In genomic region chr2:118115761-118116160, GRCh38 we compare ENCODE assay signal across 16 cellular contexts. TPM values are rescaled to one million over a fixed set of nuclear protein-coding genes. Genes with fewer than 3 reads are reported as not detected.
A peak's percentile ranks its signal among the peaks of the same experiment; 100 is the strongest.
DNase-seq lines count a peak whose midpoint lies in the region; ATAC-seq and TF ChIP-seq lines count a peak whose summit lies in the region.
"Had no signal": no experiment of that assay in that cellular context is flagged by ENCODE, and none has a peak within 500 bp of the region (broad histone marks: within the 10 kb centered on the region; RNA-seq: fewer than 3 reads in every experiment).

No MANE protein-coding gene starts in this region.

- ATAC-seq in GM21360 (IDR thresholded peaks at IDR 0.05; ENCODE audit: unreplicated experiment): no peak
- ATAC-seq: GM12878 had no signal

- H3K36me3 ChIP-seq in neural cell (ENCODE audit: insufficient read depth, low read length): no peaks in the 10 kb centered on the region
- H3K36me3 ChIP-seq: BE2C had no signal

- H2AFZ ChIP-seq in neural cell (ENCODE audit: low read depth, low read length): no peak overlapping the region

- peak; percentile 13 for DNase-seq in RWPE1 (ENCODE audit: low spot score)
- DNase-seq in epithelial cell of esophagus (ENCODE audit: low read depth): peak; percentile 86
- DNase-seq in dermis blood vessel endothelial cell: no peak
- DNase-seq in KBM-7: no peak
- DNase-seq in mucosa of gallbladder (ENCODE audit: low spot score): no peak
- DNase-seq: BE2C; CD4-positive, alpha-beta memory T cell; DMS79; HCEC 1CT; HFFc6 had no signal

- CTCF ChIA-PET in RWPE1 (lab: Yijun Ruan, JAX): interaction anchor here (0.9 kb wide), 1 partner anchor 77 kb away, joined by 3 read pairs; no protein-coding TSS in a partner anchor

- H3K9me2 ChIP-seq in neural cell (ENCODE audit: insufficient read depth, low read length): no peaks in the 10 kb centered on the region

- H3K27ac ChIP-seq in RWPE1 (peak overlapping the region; percentile 44; the same call in 1 of the 2 replicates), neural cell (ENCODE audit: low read length) (peak overlapping the region; percentile 86)
- H3K27ac ChIP-seq: C4-2B, HL-60 had no signal

- no peaks in the 10 kb centered on the region for H3K27me3 Mint-ChIP-seq in brain
- H3K27me3 Mint-ChIP-seq: CD4-positive, alpha-beta memory T cell had no signal

- TF ChIP-seq EP300 in neural cell (conservative IDR thresholded peaks at IDR 0.05; ENCODE audit: poor library complexity, severe bottlenecking): no peak

- no peaks in the 10 kb centered on the region for H3K9me3 ChIP-seq in neural cell (ENCODE audit: low read length)
- H3K9me3 ChIP-seq: BE2C had no signal

- H3K36me3 Mint-ChIP-seq in brain: peaks cover 10% of the 10 kb centered on the region

- no peak overlapping the region for H3K4me3 ChIP-seq in epithelial cell of esophagus (ENCODE audit: low read length)
- H3K4me3 ChIP-seq in neural cell (ENCODE audit: low read length): no peak overlapping the region
- H3K4me3 ChIP-seq: GM12878 had no signal

- H3K27ac Mint-ChIP-seq in brain: peak overlapping the region in 3 of 5 experiments; percentile 34 to 40 (median 36)
- H3K27ac Mint-ChIP-seq: CD4-positive, alpha-beta memory T cell; HFFc6 had no signal

- peaks cover 34% of the 10 kb centered on the region for H3K4me1 Mint-ChIP-seq in brain

- no peaks in the 10 kb centered on the region for H3F3A ChIP-seq in neural cell (ENCODE audit: insufficient read depth, low read length, poor library complexity, severe bottlenecking)

- H3K9me3 Mint-ChIP-seq in brain: no peaks in the 10 kb centered on the region
- H3K9me3 Mint-ChIP-seq: CD4-positive, alpha-beta memory T cell; HFFc6 had no signal

- H4K20me1 ChIP-seq in neural cell (ENCODE audit: insufficient read depth): no peaks in the 10 kb centered on the region

- POLR2A ChIA-PET in RWPE1 (lab: Yijun Ruan, JAX; ENCODE audit: low non-redundant PET): no interaction called here

- H3K9ac ChIP-seq in neural cell (ENCODE audit: low read length): peak overlapping the region; percentile 27

- in situ Hi-C loops in KBM-7 (cut with MboI; ENCODE audit: low pct_unique_long_range_greater_than_20kb, low sequenced_read_pairs): no loop called here

- no peak for TF ChIP-seq RAD21 in neural cell (conservative IDR thresholded peaks at IDR 0.05)

- no peaks in the 10 kb centered on the region for H3K79me2 ChIP-seq in neural cell (replicated peaks; ENCODE audit: insufficient read depth, low read length)

- no peak overlapping the region for H3K4me2 ChIP-seq in neural cell (ENCODE audit: low read length)

- TF ChIP-seq CTCF in RWPE1 (conservative IDR thresholded peaks at IDR 0.05; ENCODE audit: low read depth): no peak
- TF ChIP-seq CTCF in brain (conservative IDR thresholded peaks at IDR 0.05): no peak
- TF ChIP-seq CTCF in epithelial cell of esophagus (IDR thresholded peaks at IDR 0.05; ENCODE audit: insufficient read depth, low read depth, low read length, missing control alignments): no peak
- TF ChIP-seq CTCF in neural cell (IDR thresholded peaks at IDR 0.05; ENCODE audit: poor library complexity, severe bottlenecking): no peak

- no peaks in the 10 kb centered on the region for H3K27me3 ChIP-seq in neural cell (ENCODE audit: insufficient read depth, low read depth, low read length)
- H3K27me3 ChIP-seq: BE2C had no signal

- no peak overlapping the region for H3K4me3 Mint-ChIP-seq in brain
- H3K4me3 Mint-ChIP-seq: CD4-positive, alpha-beta memory T cell; HFFc6 had no signal

TF ChIP-seq in neural cell, 6 proteins besides CTCF, POLR2A, EP300 and RAD21:
- TF ChIP-seq EZH2 (IDR thresholded peaks at IDR 0.05; ENCODE audit: borderline replicate concordance, insufficient read depth, low read length, poor library complexity, severe bottlenecking) (no peak), TAF1 (IDR thresholded peaks at IDR 0.05; ENCODE audit: low read depth) (no peak), REST (IDR thresholded peaks at IDR 0.05; ENCODE audit: borderline replicate concordance) (no peak), POLR2AphosphoS5 (IDR thresholded peaks at IDR 0.05) (no peak)

RNA-seq across cellular contexts. Expression of gene INSIG2, which starts 27.5 kb away (rescaled TPM):
- polyA plus RNA-seq in brain (ENCODE audit: insufficient read depth, low read depth, low replicate concordance) (4.4 TPM), neural cell (27.1 and 30.3 TPM in 2 replicates)
- 25.6 and 34.2 TPM in 2 replicates for polyA minus RNA-seq in neural cell
- total RNA-seq in dermis blood vessel endothelial cell (15.5 and 22.9 TPM in 2 replicates), mucosa of gallbladder (42.7 TPM)

Comparison
In these comparisons a context has a peak if more than half of its experiments do, and no peak if none do; other contexts are left out.
1. DNase-seq: peak in RWPE1 (single experiment) and epithelial cell of esophagus (single experiment); none in dermis blood vessel endothelial cell (single experiment), KBM-7 (single experiment) and mucosa of gallbladder (single experiment).